12 cellular contexts compared by ENCODE assay signal in genomic region chr1:178541396-178541795, GRCh38. TPM values are rescaled to one million over a fixed set of nuclear protein-coding genes. Genes with fewer than 3 reads are reported as not detected.
DNase-seq lines count a peak whose midpoint lies in the region; ATAC-seq and TF ChIP-seq lines count a peak whose summit lies in the region.
"Had no signal": no experiment of that assay in that cellular context is flagged by ENCODE, and none has a peak within 500 bp of the region (broad histone marks: within the 10 kb centered on the region; RNA-seq: fewer than 3 reads in every experiment).

No MANE protein-coding gene starts in this region.

- H3K27ac Mint-ChIP-seq in CD4-positive, alpha-beta T cell: no peak overlapping the region
- H3K27ac Mint-ChIP-seq in dendritic cell treated with granulocyte-macrophage colony-stimulating factor and Interleukin-4, amounts not matched to agents 40 ng/mL and 50 ng/mL, for 4 days: peak overlapping the region; percentile 91

- H4K20me1 ChIP-seq in KMS-11 (ENCODE audit: insufficient read depth) (no peaks in the 10 kb centered on the region), neural cell (ENCODE audit: insufficient read depth) (no peaks in the 10 kb centered on the region)

- H3K27ac ChIP-seq in CD4-positive, alpha-beta T cell (ENCODE audit: low read depth, low read length): no peak overlapping the region
- H3K27ac ChIP-seq in KMS-11 (no peak overlapping the region), neural cell (ENCODE audit: low read length) (no peak overlapping the region), caudate nucleus (ENCODE audit: low read depth, low read length) (no peak overlapping the region)

- no peaks in the 10 kb centered on the region for H3K79me2 ChIP-seq in KMS-11 (ENCODE audit: insufficient read depth, low read depth)
- no peaks in the 10 kb centered on the region for H3K79me2 ChIP-seq in neural cell (replicated peaks; ENCODE audit: insufficient read depth, low read length)

- no peak overlapping the region for H3K4me3 ChIP-seq in KMS-11 (IDR thresholded peaks at IDR 0.05; ENCODE audit: insufficient read depth, low read depth, low read length)
- peak overlapping the region; percentile 79 for H3K4me3 ChIP-seq in neural cell (ENCODE audit: low read length)
- H3K4me3 ChIP-seq in MG63: no peak overlapping the region

- no peak for TF ChIP-seq CTCF in CD4-positive, alpha-beta T cell (IDR thresholded peaks at IDR 0.05)
- TF ChIP-seq CTCF in KMS-11 (conservative IDR thresholded peaks at IDR 0.05; ENCODE audit: low read depth, low read length): no peak
- no peak for TF ChIP-seq CTCF in neural cell (IDR thresholded peaks at IDR 0.05; ENCODE audit: poor library complexity, severe bottlenecking)

- peak overlapping the region; percentile 93 for H3K4me3 Mint-ChIP-seq in CD4-positive, alpha-beta T cell
- H3K4me3 Mint-ChIP-seq in dendritic cell treated with granulocyte-macrophage colony-stimulating factor and Interleukin-4, amounts not matched to agents 40 ng/mL and 50 ng/mL, for 4 days: peak overlapping the region; percentile 93

- no peaks in the 10 kb centered on the region for H3K36me3 Mint-ChIP-seq in CD4-positive, alpha-beta T cell (ENCODE audit: low read depth)
- peaks cover 16% of the 10 kb centered on the region for H3K36me3 Mint-ChIP-seq in dendritic cell treated with granulocyte-macrophage colony-stimulating factor and Interleukin-4, amounts not matched to agents 40 ng/mL and 50 ng/mL, for 4 days (ENCODE audit: low read depth)

- H2AFZ ChIP-seq in KMS-11 (ENCODE audit: low read depth) (peak overlapping the region; percentile 100), neural cell (ENCODE audit: low read depth, low read length) (no peak overlapping the region)

- no peaks in the 10 kb centered on the region for H3K9me3 Mint-ChIP-seq in CD4-positive, alpha-beta T cell
- no peaks in the 10 kb centered on the region for H3K9me3 Mint-ChIP-seq in dendritic cell treated with granulocyte-macrophage colony-stimulating factor and Interleukin-4, amounts not matched to agents 40 ng/mL and 50 ng/mL, for 4 days

- H3K4me1 Mint-ChIP-seq in CD4-positive, alpha-beta T cell (ENCODE audit: low read depth): peaks cover 10% of the 10 kb centered on the region
- peaks cover 13% of the 10 kb centered on the region for H3K4me1 Mint-ChIP-seq in dendritic cell treated with granulocyte-macrophage colony-stimulating factor and Interleukin-4, amounts not matched to agents 40 ng/mL and 50 ng/mL, for 4 days (ENCODE audit: low read depth)

- no peak for TF ChIP-seq EP300 in neural cell (conservative IDR thresholded peaks at IDR 0.05; ENCODE audit: poor library complexity, severe bottlenecking)

- no peak for TF ChIP-seq RAD21 in neural cell (conservative IDR thresholded peaks at IDR 0.05)

- POLR2A ChIA-PET in CD4-positive, alpha-beta T cell (lab: Charles Lee): no interaction called here

- no peaks in the 10 kb centered on the region for H3K27me3 Mint-ChIP-seq in CD4-positive, alpha-beta T cell
- peaks cover 2% of the 10 kb centered on the region for H3K27me3 Mint-ChIP-seq in dendritic cell treated with granulocyte-macrophage colony-stimulating factor and Interleukin-4, amounts not matched to agents 40 ng/mL and 50 ng/mL, for 4 days

- ATAC-seq in CD4-positive, alpha-beta T cell (ENCODE audit: poor library complexity): no peak
- ATAC-seq in HG03159 (IDR thresholded peaks at IDR 0.05; ENCODE audit: unreplicated experiment) (no peak), HG02798 (IDR thresholded peaks at IDR 0.05; ENCODE audit: poor library complexity, unreplicated experiment) (no peak)

- H3K36me3 ChIP-seq in KMS-11 (ENCODE audit: insufficient read depth) (no peaks in the 10 kb centered on the region), neural cell (ENCODE audit: insufficient read depth, low read length) (no peaks in the 10 kb centered on the region), MG63 (peaks cover 21% of the 10 kb centered on the region)

- peaks cover 20% of the 10 kb centered on the region for H3K4me1 ChIP-seq in KMS-11 (ENCODE audit: low read depth, poor library complexity, severe bottlenecking)

- DNase-seq in CD4-positive, alpha-beta T cell: no peak
- DNase-seq in caudate nucleus (lab: John Stamatoyannopoulos, UW) (no peak), MG63 (no peak)
- DNase-seq: NCI-H1417 treated with DMSO at 0.1 percent for 48 hours had no signal

- H3K27me3 ChIP-seq in CD4-positive, alpha-beta T cell (ENCODE audit: control insufficient read depth, insufficient read depth, low read length): no peaks in the 10 kb centered on the region
- no peaks in the 10 kb centered on the region for H3K27me3 ChIP-seq in KMS-11 (ENCODE audit: insufficient read depth, low read depth)
- no peaks in the 10 kb centered on the region for H3K27me3 ChIP-seq in neural cell (ENCODE audit: insufficient read depth, low read depth, low read length)
- no peaks in the 10 kb centered on the region for H3K27me3 ChIP-seq in MG63

- CTCF ChIA-PET in CD4-positive, alpha-beta T cell (lab: Charles Lee): interaction anchor here (1.1 kb wide), 1 partner anchor 9 kb away, joined by 6 read pairs; no protein-coding TSS in a partner anchor

- intact Hi-C loops in CD4-positive, alpha-beta T cell (cut with DNase I, micrococcal nuclease): loop anchor here (5.0 to 10.0 kb wide), 3 partner anchors 183 to 1273 kb away; partner anchors contain the start of genes AXDND1 (in 1 of the 2) and RALGPS2 (in 1 of the 2)
- intact Hi-C loops in dendritic cell treated with granulocyte-macrophage colony-stimulating factor and Interleukin-4, amounts not matched to agents 40 ng/mL and 50 ng/mL, for 4 days (cut with micrococcal nuclease): loop anchor here (5.0 to 10.0 kb wide), 2 partner anchors 183 to 541 kb away; partner anchors contain the start of genes RALGPS2 and TOR3A

- H3F3A ChIP-seq in neural cell (ENCODE audit: insufficient read depth, low read length, poor library complexity, severe bottlenecking): no peaks in the 10 kb centered on the region

- no peak overlapping the region for H3K9ac ChIP-seq in KMS-11
- H3K9ac ChIP-seq in neural cell (ENCODE audit: low read length): no peak overlapping the region

- H3K9me3 ChIP-seq in CD4-positive, alpha-beta T cell (ENCODE audit: control insufficient read depth, low read length): no peaks in the 10 kb centered on the region
- H3K9me3 ChIP-seq in neural cell (ENCODE audit: low read length) (no peaks in the 10 kb centered on the region), MG63 (no peaks in the 10 kb centered on the region)

- H3K9me2 ChIP-seq in neural cell (ENCODE audit: insufficient read depth, low read length): no peaks in the 10 kb centered on the region

- H3K4me2 ChIP-seq in KMS-11: 0 out of 2 replicates have a peak overlapping the region, but pooled peaks have one; percentile 96
- H3K4me2 ChIP-seq in neural cell (ENCODE audit: low read length): no peak overlapping the region

TF ChIP-seq in neural cell, 6 proteins besides CTCF, POLR2A, EP300 and RAD21:
- TF ChIP-seq, protein P1, sequence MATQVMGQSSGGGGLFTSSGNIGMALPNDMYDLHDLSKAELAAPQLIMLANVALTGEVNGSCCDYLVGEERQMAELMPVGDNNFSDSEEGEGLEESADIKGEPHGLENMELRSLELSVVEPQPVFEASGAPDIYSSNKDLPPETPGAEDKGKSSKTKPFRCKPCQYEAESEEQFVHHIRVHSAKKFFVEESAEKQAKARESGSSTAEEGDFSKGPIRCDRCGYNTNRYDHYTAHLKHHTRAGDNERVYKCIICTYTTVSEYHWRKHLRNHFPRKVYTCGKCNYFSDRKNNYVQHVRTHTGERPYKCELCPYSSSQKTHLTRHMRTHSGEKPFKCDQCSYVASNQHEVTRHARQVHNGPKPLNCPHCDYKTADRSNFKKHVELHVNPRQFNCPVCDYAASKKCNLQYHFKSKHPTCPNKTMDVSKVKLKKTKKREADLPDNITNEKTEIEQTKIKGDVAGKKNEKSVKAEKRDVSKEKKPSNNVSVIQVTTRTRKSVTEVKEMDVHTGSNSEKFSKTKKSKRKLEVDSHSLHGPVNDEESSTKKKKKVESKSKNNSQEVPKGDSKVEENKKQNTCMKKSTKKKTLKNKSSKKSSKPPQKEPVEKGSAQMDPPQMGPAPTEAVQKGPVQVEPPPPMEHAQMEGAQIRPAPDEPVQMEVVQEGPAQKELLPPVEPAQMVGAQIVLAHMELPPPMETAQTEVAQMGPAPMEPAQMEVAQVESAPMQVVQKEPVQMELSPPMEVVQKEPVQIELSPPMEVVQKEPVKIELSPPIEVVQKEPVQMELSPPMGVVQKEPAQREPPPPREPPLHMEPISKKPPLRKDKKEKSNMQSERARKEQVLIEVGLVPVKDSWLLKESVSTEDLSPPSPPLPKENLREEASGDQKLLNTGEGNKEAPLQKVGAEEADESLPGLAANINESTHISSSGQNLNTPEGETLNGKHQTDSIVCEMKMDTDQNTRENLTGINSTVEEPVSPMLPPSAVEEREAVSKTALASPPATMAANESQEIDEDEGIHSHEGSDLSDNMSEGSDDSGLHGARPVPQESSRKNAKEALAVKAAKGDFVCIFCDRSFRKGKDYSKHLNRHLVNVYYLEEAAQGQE (IDR thresholded peaks at IDR 0.05; ENCODE audit: borderline replicate concordance): no peak
- TF ChIP-seq SMC3 (conservative IDR thresholded peaks at IDR 0.05; ENCODE audit: poor library complexity): no peak
- TF ChIP-seq POLR2AphosphoS5 (IDR thresholded peaks at IDR 0.05): no peak
- no peak for TF ChIP-seq TAF1 (IDR thresholded peaks at IDR 0.05; ENCODE audit: low read depth)

RNA-seq across cellular contexts. Expression of gene TEX35, which starts 28.5 kb away (rescaled TPM):
- not detected for total RNA-seq in CD4-positive, alpha-beta T cell
- not detected in 2 replicates for polyA plus RNA-seq in neural cell
- not detected in 2 replicates for polyA minus RNA-seq in neural cell
- total RNA-seq in MG63 (2014; rRNA removed; shearing (Covaris generic); ENCODE audit: low replicate concordance): not detected in 2 replicates
- total RNA-seq: G401, glomerular endothelial cell, skeletal muscle tissue had no signal

RNA-seq across cellular contexts. Expression of gene CLEC20A, which starts 44.6 kb away (rescaled TPM):
- not detected for total RNA-seq in CD4-positive, alpha-beta T cell
- 0.78 TPM in 1 of 2 replicates, not detected in the other for polyA plus RNA-seq in neural cell
- not detected in 2 replicates for polyA minus RNA-seq in neural cell
- total RNA-seq in MG63 (2014; rRNA removed; shearing (Covaris generic); ENCODE audit: low replicate concordance): not detected in 2 replicates
- total RNA-seq: G401, glomerular endothelial cell, skeletal muscle tissue had no signal
